Comparison of ENCODE assay signal across 8 cellular contexts in genomic region chr10:37975407-37975991, GRCh38. TPM values are rescaled to one million over a fixed set of nuclear protein-coding genes. Genes with fewer than 3 reads are reported as not detected.
A peak's percentile ranks its signal among the peaks of the same experiment; 100 is the strongest.
DNase-seq lines count a peak whose midpoint lies in the region; ATAC-seq and TF ChIP-seq lines count a peak whose summit lies in the region.

No MANE protein-coding gene starts in this region.

- H3K4me3 Mint-ChIP-seq in CD14-positive monocyte (peak overlapping the region; percentile 89 to 95), HFFc6 (peak overlapping the region; percentile 92)
- peak overlapping the region; percentile 88 for H3K4me3 Mint-ChIP-seq in T-helper 2 cell treated with Interferon-gamma antibody and Interleukin-4, amounts not matched to agents 5 μg/mL and 100 μg/mL, for 36 hours

- H3K9me3 ChIP-seq in esophagus squamous epithelium (no peaks in the 10 kb centered on the region), neutrophil (no peaks in the 10 kb centered on the region)

- H3K27ac ChIP-seq in esophagus squamous epithelium = peak overlapping the region; percentile 94 to 98 (median 94)
- peak overlapping the region; percentile 87 for H3K27ac ChIP-seq in neutrophil

- DNase-seq in CD14-positive monocyte (ENCODE audit: low spot score) = no peak
- peak; percentile 17 for DNase-seq in HFFc6
- DNase-seq in T-helper 2 cell treated with Interferon-gamma antibody and Interleukin-4, amounts not matched to agents 5 μg/mL and 100 μg/mL, for 36 hours (ENCODE audit: low spot score) = peak; percentile 8
- no peak for DNase-seq in esophagus squamous epithelium (lab: John Stamatoyannopoulos, UW)
- no peak for DNase-seq in ureter (ENCODE audit: low spot score)

- TF ChIP-seq CTCF in CD14-positive monocyte (IDR thresholded peaks at IDR 0.05) = no peak
- TF ChIP-seq CTCF in HFFc6 (IDR thresholded peaks at IDR 0.05) = no peak
- no peak for TF ChIP-seq CTCF in esophagus squamous epithelium (IDR thresholded peaks at IDR 0.05)
- no peak for TF ChIP-seq CTCF in neutrophil (IDR thresholded peaks at IDR 0.05)

- H3K27me3 Mint-ChIP-seq in CD14-positive monocyte (ENCODE audit: low read depth in 3 of 3) (peaks cover 0 to under 1% (median 0%) of the 10 kb centered on the region in 3 donors), HFFc6 (ENCODE audit: insufficient read depth) (no peaks in the 10 kb centered on the region; the same call in 1 of the 2 replicates)
- no peaks in the 10 kb centered on the region for H3K27me3 Mint-ChIP-seq in T-helper 2 cell treated with Interferon-gamma antibody and Interleukin-4, amounts not matched to agents 5 μg/mL and 100 μg/mL, for 36 hours (ENCODE audit: low read depth)

- H3K27ac Mint-ChIP-seq in CD14-positive monocyte (peak overlapping the region; percentile 89 to 96 (median 92)), HFFc6 (peak overlapping the region; percentile 96)
- peak overlapping the region; percentile 96 for H3K27ac Mint-ChIP-seq in T-helper 2 cell treated with Interferon-gamma antibody and Interleukin-4, amounts not matched to agents 5 μg/mL and 100 μg/mL, for 36 hours

- H3K36me3 Mint-ChIP-seq in CD14-positive monocyte (peaks cover 10 to 12% of the 10 kb centered on the region in 2 donors), HFFc6 (ENCODE audit: low read depth) (peaks cover 11% of the 10 kb centered on the region)
- H3K36me3 Mint-ChIP-seq in T-helper 2 cell treated with Interferon-gamma antibody and Interleukin-4, amounts not matched to agents 5 μg/mL and 100 μg/mL, for 36 hours (ENCODE audit: low read depth) = peaks cover 24% of the 10 kb centered on the region

- H3K36me3 ChIP-seq in esophagus squamous epithelium (peaks cover 0 to 9% (median 0%) of the 10 kb centered on the region in 3 donors), neutrophil (peaks cover 5% of the 10 kb centered on the region)

- 17 to 19% methylated on average over 5 of the region's 5 CpGs for WGBS in esophagus squamous epithelium, 2 donors

- ATAC-seq in GM18511 (IDR thresholded peaks at IDR 0.05; ENCODE audit: unreplicated experiment) (no peak), HG03469 (IDR thresholded peaks at IDR 0.05; ENCODE audit: unreplicated experiment) (no peak)

- H3K4me1 Mint-ChIP-seq in CD14-positive monocyte (peaks cover 20% of the 10 kb centered on the region), HFFc6 (ENCODE audit: low read depth) (peaks cover 26% of the 10 kb centered on the region)
- H3K4me1 Mint-ChIP-seq in T-helper 2 cell treated with Interferon-gamma antibody and Interleukin-4, amounts not matched to agents 5 μg/mL and 100 μg/mL, for 36 hours (ENCODE audit: low read depth) = peaks cover 24% of the 10 kb centered on the region

- H3K4me1 ChIP-seq in esophagus squamous epithelium = peaks cover 0 to 22% (median 0%) of the 10 kb centered on the region in 3 donors
- peaks cover 17% of the 10 kb centered on the region in 2 experiments for H3K4me1 ChIP-seq in neutrophil (ENCODE audit: control insufficient read depth in 1 of 2, insufficient read depth in 1 of 2, low read depth in 1 of 2, low read length in 1 of 2)

- no peak for TF ChIP-seq POLR2A in esophagus squamous epithelium (IDR thresholded peaks at IDR 0.05)

- intact Hi-C loops in CD14-positive monocyte (cut with micrococcal nuclease) (loop anchor here (1.0 to 10.0 kb wide), 5 partner anchors 37 to 121 kb away; partner anchors contain the start of genes ZNF248 (in 2 of the 2), ZNF37A (in 2 of the 2) and ZNF33A (in 1 of the 2)), esophagus squamous epithelium (cut with DNase I) (no loop called here)

- H3K27me3 ChIP-seq in esophagus squamous epithelium = no peaks in the 10 kb centered on the region
- no peaks in the 10 kb centered on the region for H3K27me3 ChIP-seq in neutrophil

- H3K9me3 Mint-ChIP-seq in CD14-positive monocyte = peaks cover 0 to 3% (median 0%) of the 10 kb centered on the region in 7 donors
- H3K9me3 Mint-ChIP-seq in HFFc6 = no peaks in the 10 kb centered on the region
- peaks cover 11% of the 10 kb centered on the region for H3K9me3 Mint-ChIP-seq in T-helper 2 cell treated with Interferon-gamma antibody and Interleukin-4, amounts not matched to agents 5 μg/mL and 100 μg/mL, for 36 hours

- H3K4me3 ChIP-seq in esophagus squamous epithelium (peak overlapping the region; percentile 66 to 84 (median 72)), neutrophil (ENCODE audit: low read depth in 1 of 2, low read length in 1 of 2) (peak overlapping the region; percentile 91 to 97)

RNA-seq across cellular contexts. Expression of gene ZNF25, which starts 0.9 kb away (rescaled TPM):
- polyA plus RNA-seq in CD14-positive monocyte = 1 to 10 TPM; 5.5 to 6.2 TPM
- total RNA-seq in HFFc6 (2021; fragmentation: NEBNext Ultra II Directional; extraction: Animal tissue kit (Norgen Biotek cat#: 25700)) = 1 to 10 TPM; 6.2 to 7.2 (median 6.9) TPM
- total RNA-seq in esophagus squamous epithelium = 1 to 10 TPM; 1.7 to 8.0 (median 3.2) TPM
- total RNA-seq in ureter = 12.9 TPM

RNA-seq across cellular contexts. Expression of gene ZNF33A, which starts 35.0 kb away (rescaled TPM):
- polyA plus RNA-seq in CD14-positive monocyte = 10 to 100 TPM; 10.0 to 10.3 TPM
- total RNA-seq in HFFc6 (2021; fragmentation: NEBNext Ultra II Directional; extraction: Animal tissue kit (Norgen Biotek cat#: 25700)) = 10 to 100 TPM in 3 of 6 experiments, 1 to 10 TPM in 3; 9.5 to 12.7 (median 10.2) TPM
- total RNA-seq in esophagus squamous epithelium (10 to 100 TPM; 16.5 to 31.1 (median 17.6) TPM), ureter (48.8 TPM)

Comparison
In these comparisons a context has a peak if more than half of its experiments do, and no peak if none do; other contexts are left out.
1. DNase-seq: peak in HFFc6 (single experiment) and T-helper 2 cell treated with Interferon-gamma antibody and Interleukin-4, amounts not matched to agents 5 μg/mL and 100 μg/mL, for 36 hours (single experiment); none in CD14-positive monocyte (single experiment), esophagus squamous epithelium (single experiment) and ureter (single experiment).
2. Peak in every context shown above with its lines, with median percentiles within 50 percentile points of each other: H3K27ac Mint-ChIP-seq and H3K4me3 Mint-ChIP-seq.